19 cellular contexts compared by ENCODE assay signal in the genomic region with DNA sequence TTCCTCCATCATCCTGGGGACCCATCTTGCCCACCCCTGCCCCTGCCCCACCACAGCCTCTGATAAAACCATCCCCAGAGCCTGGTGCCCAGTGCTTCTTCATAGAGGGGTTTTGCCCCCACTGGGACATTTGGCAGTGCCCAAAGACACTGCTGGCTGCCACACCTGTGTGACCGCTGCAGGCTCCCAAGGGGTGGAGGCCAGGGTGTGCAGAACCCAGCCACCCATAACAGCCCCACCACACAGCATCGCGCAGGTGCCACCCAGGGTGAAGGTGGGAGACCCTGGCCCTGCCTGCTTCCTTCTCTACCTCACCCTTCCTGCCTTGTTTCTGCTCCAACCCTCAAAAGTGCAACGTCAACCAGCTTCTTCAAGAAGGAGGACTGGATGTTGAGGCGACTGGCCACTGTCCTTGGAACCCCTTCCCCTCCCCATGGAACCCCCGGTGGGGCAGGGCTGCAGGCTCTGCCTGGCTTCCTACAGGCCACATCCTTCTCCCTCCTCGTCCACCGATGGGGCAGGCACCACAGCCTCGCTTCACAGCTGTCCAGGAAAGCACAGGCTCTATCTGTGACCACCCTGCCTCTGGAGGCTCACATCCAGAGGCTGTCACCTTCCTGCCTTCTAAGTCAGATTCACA.
"Had no signal": no experiment of that assay in that cellular context is flagged by ENCODE, and none has a peak within 500 bp of the region (broad histone marks: within the 10 kb centered on the region; RNA-seq: fewer than 3 reads in every experiment).

No MANE protein-coding gene starts in this region.

- H3K36me3 ChIP-seq: ovary had no signal

- H3K4me1 Mint-ChIP-seq: activated CD4-positive, alpha-beta T cell treated with anti-CD3 and anti-CD28 coated beads, Interleukin-2, amount 10 ng/mL, durations not matched to agents 7 days and 5 days; neural crest cell had no signal

- H3K4me3 Mint-ChIP-seq: activated CD4-positive, alpha-beta T cell treated with anti-CD3 and anti-CD28 coated beads, Interleukin-2, amount 10 ng/mL, durations not matched to agents 7 days and 5 days; activated naive CD8-positive, alpha-beta T cell treated with anti-CD3 and anti-CD28 coated beads, Interleukin-2, amount 50 U/mL, for 24 hours; dendritic cell treated with granulocyte-macrophage colony-stimulating factor and Interleukin-4, amounts not matched to agents 40 ng/mL and 50 ng/mL, for 4 days; neural crest cell; T-helper 2 cell treated with Interferon-gamma antibody and Interleukin-4, amounts not matched to agents 5 μg/mL and 100 μg/mL, for 36 hours had no signal

- H3K4me3 ChIP-seq: heart left ventricle, lower lobe of right lung, ovary, sigmoid colon, tibial nerve, vagina had no signal

- ATAC-seq: activated naive CD8-positive, alpha-beta T cell treated with anti-CD3 and anti-CD28 coated beads, Interleukin-2, amount 50 U/mL, for 24 hours; left colon; lower lobe of right lung had no signal

- DNase-seq: activated CD4-positive, alpha-beta T cell treated with anti-CD3 and anti-CD28 coated beads, Interleukin-2, amount 10 ng/mL, durations not matched to agents 7 days and 5 days; activated CD8-positive, alpha-beta memory T cell treated with anti-CD3 and anti-CD28 coated beads for 24 hours; activated naive CD4-positive, alpha-beta T cell treated with Interleukin-2 at 50 U/mL for 16 hours; activated naive CD8-positive, alpha-beta T cell treated with anti-CD3 and anti-CD28 coated beads, Interleukin-2, amount 50 U/mL, for 24 hours; cerebellar nuclear complex; effector memory CD4-positive, alpha-beta T cell; foreskin keratinocyte; heart left ventricle; left colon; lower lobe of right lung; midbrain; ovary; sigmoid colon; stimulated activated CD4-positive, alpha-beta T cell treated with anti-CD3 and anti-CD28 coated beads, Interleukin-1b, Interleukin-23, amount 100 ng/mL, for 48 hours had no signal

- H3K9me3 Mint-ChIP-seq: activated naive CD8-positive, alpha-beta T cell treated with anti-CD3 and anti-CD28 coated beads, Interleukin-2, amount 50 U/mL, for 24 hours had no signal

- H3K27ac Mint-ChIP-seq: activated CD4-positive, alpha-beta T cell treated with anti-CD3 and anti-CD28 coated beads, Interleukin-2, amount 10 ng/mL, durations not matched to agents 7 days and 5 days; activated naive CD8-positive, alpha-beta T cell treated with anti-CD3 and anti-CD28 coated beads, Interleukin-2, amount 50 U/mL, for 24 hours; dendritic cell treated with granulocyte-macrophage colony-stimulating factor and Interleukin-4, amounts not matched to agents 40 ng/mL and 50 ng/mL, for 4 days; T-helper 2 cell treated with Interferon-gamma antibody and Interleukin-4, amounts not matched to agents 5 μg/mL and 100 μg/mL, for 36 hours had no signal

- H3K27me3 Mint-ChIP-seq: activated CD4-positive, alpha-beta T cell treated with anti-CD3 and anti-CD28 coated beads, Interleukin-2, amount 10 ng/mL, durations not matched to agents 7 days and 5 days; activated naive CD8-positive, alpha-beta T cell treated with anti-CD3 and anti-CD28 coated beads, Interleukin-2, amount 50 U/mL, for 24 hours; dendritic cell treated with granulocyte-macrophage colony-stimulating factor and Interleukin-4, amounts not matched to agents 40 ng/mL and 50 ng/mL, for 4 days had no signal

- H3K9me3 ChIP-seq: lower lobe of right lung, ovary, sigmoid colon, tibial nerve, vagina had no signal

- H3K27ac ChIP-seq: foreskin keratinocyte, lower lobe of right lung, ovary, sigmoid colon, tibial nerve, vagina had no signal
